ENCODE assay signal across 1 cellular context in the genomic region with DNA sequence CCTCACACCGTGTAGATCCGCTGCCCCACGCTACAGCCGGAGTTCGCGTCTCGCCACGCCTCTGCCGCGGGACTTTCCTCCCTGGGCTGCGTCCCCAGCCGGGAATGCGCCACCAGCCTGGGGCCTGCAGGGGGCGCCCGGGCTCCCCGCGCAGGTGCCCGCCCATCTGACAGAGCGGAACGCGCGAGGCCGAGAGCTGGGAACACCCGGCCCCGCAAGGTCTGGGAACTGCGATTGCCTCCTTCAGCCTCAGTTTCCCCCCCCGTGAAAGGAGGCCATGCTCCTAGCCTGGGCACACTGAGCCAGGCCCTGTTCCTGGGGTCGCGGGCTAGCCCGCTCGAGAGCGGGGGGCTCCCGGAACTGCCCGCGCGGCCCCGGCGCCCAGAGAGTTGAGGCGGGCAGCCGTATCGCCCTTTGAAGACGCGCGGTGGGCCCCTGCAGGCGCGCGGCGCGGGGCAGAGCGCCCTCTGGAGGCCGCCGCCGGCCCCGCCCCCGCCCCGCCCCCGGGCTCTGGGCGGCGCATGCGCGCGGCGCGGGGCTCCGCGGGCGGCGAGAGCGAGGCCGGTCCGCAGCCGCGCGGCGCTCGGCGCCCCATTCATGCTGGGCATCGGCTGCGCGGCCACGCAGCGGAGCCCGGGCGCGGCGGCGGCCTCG.
TF ChIP-seq lines count a peak whose summit lies in the region.

A gene (plus strand): TSS at position 594 of the 654 bp plus-strand sequence. CDS start 5,479 bp downstream, outside the sequence.

TF ChIP-seq in HEK293, 187 proteins besides CTCF, POLR2A, EP300 and RAD21 (continued from another document and continues in another):
- TF ChIP-seq, protein P1, sequence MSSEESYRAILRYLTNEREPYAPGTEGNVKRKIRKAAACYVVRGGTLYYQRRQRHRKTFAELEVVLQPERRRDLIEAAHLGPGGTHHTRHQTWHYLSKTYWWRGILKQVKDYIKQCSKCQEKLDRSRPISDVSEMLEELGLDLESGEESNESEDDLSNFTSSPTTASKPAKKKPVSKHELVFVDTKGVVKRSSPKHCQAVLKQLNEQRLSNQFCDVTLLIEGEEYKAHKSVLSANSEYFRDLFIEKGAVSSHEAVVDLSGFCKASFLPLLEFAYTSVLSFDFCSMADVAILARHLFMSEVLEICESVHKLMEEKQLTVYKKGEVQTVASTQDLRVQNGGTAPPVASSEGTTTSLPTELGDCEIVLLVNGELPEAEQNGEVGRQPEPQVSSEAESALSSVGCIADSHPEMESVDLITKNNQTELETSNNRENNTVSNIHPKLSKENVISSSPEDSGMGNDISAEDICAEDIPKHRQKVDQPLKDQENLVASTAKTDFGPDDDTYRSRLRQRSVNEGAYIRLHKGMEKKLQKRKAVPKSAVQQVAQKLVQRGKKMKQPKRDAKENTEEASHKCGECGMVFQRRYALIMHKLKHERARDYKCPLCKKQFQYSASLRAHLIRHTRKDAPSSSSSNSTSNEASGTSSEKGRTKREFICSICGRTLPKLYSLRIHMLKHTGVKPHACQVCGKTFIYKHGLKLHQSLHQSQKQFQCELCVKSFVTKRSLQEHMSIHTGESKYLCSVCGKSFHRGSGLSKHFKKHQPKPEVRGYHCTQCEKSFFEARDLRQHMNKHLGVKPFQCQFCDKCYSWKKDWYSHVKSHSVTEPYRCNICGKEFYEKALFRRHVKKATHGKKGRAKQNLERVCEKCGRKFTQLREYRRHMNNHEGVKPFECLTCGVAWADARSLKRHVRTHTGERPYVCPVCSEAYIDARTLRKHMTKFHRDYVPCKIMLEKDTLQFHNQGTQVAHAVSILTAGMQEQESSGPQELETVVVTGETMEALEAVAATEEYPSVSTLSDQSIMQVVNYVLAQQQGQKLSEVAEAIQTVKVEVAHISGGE (tag by site-specific recombination; conservative IDR thresholded peaks at IDR 0.05; ENCODE audit: low read depth) = peak; percentile 66
- TF ChIP-seq REPIN1 (tag by site-specific recombination; IDR thresholded peaks at IDR 0.05; ENCODE audit: low read depth) (peak; percentile 35; the same call in 1 of the 2 replicates), ZNF837 (tag by site-specific recombination; IDR thresholded peaks at IDR 0.05) (no peak), ZBTB17 (tag by site-specific recombination; IDR thresholded peaks at IDR 0.05) (peak; percentile 61), ZNF350 (tag by site-specific recombination; IDR thresholded peaks at IDR 0.05) (no peak), GLI4 (tag by site-specific recombination; IDR thresholded peaks at IDR 0.05) (no peak), ZNF624 (tag by site-specific recombination; IDR thresholded peaks at IDR 0.05) (no peak), ZBTB48 (tag by site-specific recombination; IDR thresholded peaks at IDR 0.05) (peak; percentile 44; the same call in 1 of the 2 replicates), ZNF394 (tag by site-specific recombination; IDR thresholded peaks at IDR 0.05; ENCODE audit: borderline replicate concordance) (peak; percentile 43; the same call in 1 of the 2 replicates), HOXD13 (CRISPR knock-in tag; IDR thresholded peaks at IDR 0.05; ENCODE audit: borderline replicate concordance) (no peak), IKZF3 (tag by site-specific recombination; IDR thresholded peaks at IDR 0.05) (no peak), SETDB1 (IDR thresholded peaks at IDR 0.05; ENCODE audit: insufficient read length, low read length) (peak; percentile 52), WT1 (tag by site-specific recombination; IDR thresholded peaks at IDR 0.05) (0 out of 2 replicates have a peak, but pooled peaks have one; percentile 45), BCL11A (tag by site-specific recombination; IDR thresholded peaks at IDR 0.05; ENCODE audit: low read depth) (peak; percentile 38; the same call in 1 of the 2 replicates), ZNF555 (tag by site-specific recombination; conservative IDR thresholded peaks at IDR 0.05) (no peak), ZNF530 (tag by site-specific recombination; IDR thresholded peaks at IDR 0.05; ENCODE audit: low read depth) (no peak), YY1 (tag by site-specific recombination; IDR thresholded peaks at IDR 0.05) (peak; percentile 54; the same call in 1 of the 2 replicates), ZBTB7A (tag by site-specific recombination; IDR thresholded peaks at IDR 0.05; ENCODE audit: low read depth) (peak; percentile 89), MZF1 (tag by site-specific recombination; IDR thresholded peaks at IDR 0.05; ENCODE audit: borderline replicate concordance) (no peak), KLF8 (tag by site-specific recombination; IDR thresholded peaks at IDR 0.05) (peak; percentile 80), ZNF302 (tag by site-specific recombination; IDR thresholded peaks at IDR 0.05; ENCODE audit: low read depth) (no peak), EGR2 (tag by site-specific recombination; IDR thresholded peaks at IDR 0.05; ENCODE audit: low read depth) (no peak), ZNF335 (tag by site-specific recombination; conservative IDR thresholded peaks at IDR 0.05) (peak; percentile 75), OSR2 (tag by site-specific recombination; IDR thresholded peaks at IDR 0.05) (no peak), ZNF211 (tag by site-specific recombination; IDR thresholded peaks at IDR 0.05; ENCODE audit: low read depth) (no peak), ZSCAN16 (tag by site-specific recombination; IDR thresholded peaks at IDR 0.05) (no peak), HOXA7 (CRISPR knock-in tag; IDR thresholded peaks at IDR 0.05; ENCODE audit: borderline replicate concordance) (no peak), GLIS1 (tag by site-specific recombination; IDR thresholded peaks at IDR 0.05) (peak; percentile 62), ZNF785 (tag by site-specific recombination; IDR thresholded peaks at IDR 0.05) (peak; percentile 82; the same call in 1 of the 2 replicates), GFI1B (tag by site-specific recombination; IDR thresholded peaks at IDR 0.05) (no peak), ZNF24 (tag by site-specific recombination; IDR thresholded peaks at IDR 0.05) (peak; percentile 82; the same call in 1 of the 2 replicates)
- TF ChIP-seq, protein P2, sequence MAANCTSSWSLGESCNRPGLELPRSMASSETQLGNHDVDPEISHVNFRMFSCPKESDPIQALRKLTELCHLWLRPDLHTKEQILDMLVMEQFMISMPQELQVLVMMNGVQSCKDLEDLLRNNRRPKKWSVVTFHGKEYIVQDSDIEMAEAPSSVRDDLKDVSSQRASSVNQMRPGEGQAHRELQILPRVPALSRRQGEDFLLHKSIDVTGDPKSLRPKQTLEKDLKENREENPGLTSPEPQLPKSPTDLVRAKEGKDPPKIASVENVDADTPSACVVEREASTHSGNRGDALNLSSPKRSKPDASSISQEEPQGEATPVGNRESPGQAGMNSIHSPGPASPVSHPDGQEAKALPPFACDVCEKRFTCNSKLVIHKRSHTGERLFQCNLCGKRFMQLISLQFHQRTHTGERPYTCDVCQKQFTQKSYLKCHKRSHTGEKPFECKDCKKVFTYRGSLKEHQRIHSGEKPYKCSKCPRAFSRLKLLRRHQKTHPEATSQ (tag by site-specific recombination; IDR thresholded peaks at IDR 0.05) = peak; percentile 98
- TF ChIP-seq, protein P3, sequence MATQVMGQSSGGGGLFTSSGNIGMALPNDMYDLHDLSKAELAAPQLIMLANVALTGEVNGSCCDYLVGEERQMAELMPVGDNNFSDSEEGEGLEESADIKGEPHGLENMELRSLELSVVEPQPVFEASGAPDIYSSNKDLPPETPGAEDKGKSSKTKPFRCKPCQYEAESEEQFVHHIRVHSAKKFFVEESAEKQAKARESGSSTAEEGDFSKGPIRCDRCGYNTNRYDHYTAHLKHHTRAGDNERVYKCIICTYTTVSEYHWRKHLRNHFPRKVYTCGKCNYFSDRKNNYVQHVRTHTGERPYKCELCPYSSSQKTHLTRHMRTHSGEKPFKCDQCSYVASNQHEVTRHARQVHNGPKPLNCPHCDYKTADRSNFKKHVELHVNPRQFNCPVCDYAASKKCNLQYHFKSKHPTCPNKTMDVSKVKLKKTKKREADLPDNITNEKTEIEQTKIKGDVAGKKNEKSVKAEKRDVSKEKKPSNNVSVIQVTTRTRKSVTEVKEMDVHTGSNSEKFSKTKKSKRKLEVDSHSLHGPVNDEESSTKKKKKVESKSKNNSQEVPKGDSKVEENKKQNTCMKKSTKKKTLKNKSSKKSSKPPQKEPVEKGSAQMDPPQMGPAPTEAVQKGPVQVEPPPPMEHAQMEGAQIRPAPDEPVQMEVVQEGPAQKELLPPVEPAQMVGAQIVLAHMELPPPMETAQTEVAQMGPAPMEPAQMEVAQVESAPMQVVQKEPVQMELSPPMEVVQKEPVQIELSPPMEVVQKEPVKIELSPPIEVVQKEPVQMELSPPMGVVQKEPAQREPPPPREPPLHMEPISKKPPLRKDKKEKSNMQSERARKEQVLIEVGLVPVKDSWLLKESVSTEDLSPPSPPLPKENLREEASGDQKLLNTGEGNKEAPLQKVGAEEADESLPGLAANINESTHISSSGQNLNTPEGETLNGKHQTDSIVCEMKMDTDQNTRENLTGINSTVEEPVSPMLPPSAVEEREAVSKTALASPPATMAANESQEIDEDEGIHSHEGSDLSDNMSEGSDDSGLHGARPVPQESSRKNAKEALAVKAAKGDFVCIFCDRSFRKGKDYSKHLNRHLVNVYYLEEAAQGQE (tag by site-specific recombination; IDR thresholded peaks at IDR 0.05) = no peak
- TF ChIP-seq, protein P4, sequence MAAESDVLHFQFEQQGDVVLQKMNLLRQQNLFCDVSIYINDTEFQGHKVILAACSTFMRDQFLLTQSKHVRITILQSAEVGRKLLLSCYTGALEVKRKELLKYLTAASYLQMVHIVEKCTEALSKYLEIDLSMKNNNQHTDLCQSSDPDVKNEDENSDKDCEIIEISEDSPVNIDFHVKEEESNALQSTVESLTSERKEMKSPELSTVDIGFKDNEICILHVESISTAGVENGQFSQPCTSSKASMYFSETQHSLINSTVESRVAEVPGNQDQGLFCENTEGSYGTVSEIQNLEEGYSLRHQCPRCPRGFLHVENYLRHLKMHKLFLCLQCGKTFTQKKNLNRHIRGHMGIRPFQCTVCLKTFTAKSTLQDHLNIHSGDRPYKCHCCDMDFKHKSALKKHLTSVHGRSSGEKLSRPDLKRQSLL (tag by site-specific recombination; IDR thresholded peaks at IDR 0.05) = 0 out of 2 replicates have a peak, but pooled peaks have one; percentile 40
- TF ChIP-seq, protein P5, sequence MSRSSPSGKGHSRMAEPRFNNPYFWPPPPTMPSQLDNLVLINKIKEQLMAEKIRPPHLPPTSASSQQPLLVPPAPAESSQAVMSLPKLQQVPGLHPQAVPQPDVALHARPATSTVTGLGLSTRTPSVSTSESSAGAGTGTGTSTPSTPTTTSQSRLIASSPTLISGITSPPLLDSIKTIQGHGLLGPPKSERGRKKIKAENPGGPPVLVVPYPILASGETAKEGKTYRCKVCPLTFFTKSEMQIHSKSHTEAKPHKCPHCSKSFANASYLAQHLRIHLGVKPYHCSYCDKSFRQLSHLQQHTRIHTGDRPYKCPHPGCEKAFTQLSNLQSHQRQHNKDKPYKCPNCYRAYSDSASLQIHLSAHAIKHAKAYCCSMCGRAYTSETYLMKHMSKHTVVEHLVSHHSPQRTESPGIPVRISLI (tag by site-specific recombination; IDR thresholded peaks at IDR 0.05) = no peak
- TF ChIP-seq, protein P6, sequence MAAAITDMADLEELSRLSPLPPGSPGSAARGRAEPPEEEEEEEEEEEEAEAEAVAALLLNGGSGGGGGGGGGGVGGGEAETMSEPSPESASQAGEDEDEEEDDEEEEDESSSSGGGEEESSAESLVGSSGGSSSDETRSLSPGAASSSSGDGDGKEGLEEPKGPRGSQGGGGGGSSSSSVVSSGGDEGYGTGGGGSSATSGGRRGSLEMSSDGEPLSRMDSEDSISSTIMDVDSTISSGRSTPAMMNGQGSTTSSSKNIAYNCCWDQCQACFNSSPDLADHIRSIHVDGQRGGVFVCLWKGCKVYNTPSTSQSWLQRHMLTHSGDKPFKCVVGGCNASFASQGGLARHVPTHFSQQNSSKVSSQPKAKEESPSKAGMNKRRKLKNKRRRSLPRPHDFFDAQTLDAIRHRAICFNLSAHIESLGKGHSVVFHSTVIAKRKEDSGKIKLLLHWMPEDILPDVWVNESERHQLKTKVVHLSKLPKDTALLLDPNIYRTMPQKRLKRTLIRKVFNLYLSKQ (tag by site-specific recombination; IDR thresholded peaks at IDR 0.05; ENCODE audit: borderline replicate concordance) = no peak
- TF ChIP-seq, protein P7, sequence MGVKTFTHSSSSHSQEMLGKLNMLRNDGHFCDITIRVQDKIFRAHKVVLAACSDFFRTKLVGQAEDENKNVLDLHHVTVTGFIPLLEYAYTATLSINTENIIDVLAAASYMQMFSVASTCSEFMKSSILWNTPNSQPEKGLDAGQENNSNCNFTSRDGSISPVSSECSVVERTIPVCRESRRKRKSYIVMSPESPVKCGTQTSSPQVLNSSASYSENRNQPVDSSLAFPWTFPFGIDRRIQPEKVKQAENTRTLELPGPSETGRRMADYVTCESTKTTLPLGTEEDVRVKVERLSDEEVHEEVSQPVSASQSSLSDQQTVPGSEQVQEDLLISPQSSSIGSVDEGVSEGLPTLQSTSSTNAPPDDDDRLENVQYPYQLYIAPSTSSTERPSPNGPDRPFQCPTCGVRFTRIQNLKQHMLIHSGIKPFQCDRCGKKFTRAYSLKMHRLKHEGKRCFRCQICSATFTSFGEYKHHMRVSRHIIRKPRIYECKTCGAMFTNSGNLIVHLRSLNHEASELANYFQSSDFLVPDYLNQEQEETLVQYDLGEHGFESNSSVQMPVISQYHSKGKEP (tag by site-specific recombination; IDR thresholded peaks at IDR 0.05) = no peak
- TF ChIP-seq, protein P8, sequence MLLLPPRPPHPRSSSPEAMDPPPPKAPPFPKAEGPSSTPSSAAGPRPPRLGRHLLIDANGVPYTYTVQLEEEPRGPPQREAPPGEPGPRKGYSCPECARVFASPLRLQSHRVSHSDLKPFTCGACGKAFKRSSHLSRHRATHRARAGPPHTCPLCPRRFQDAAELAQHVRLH (tag by site-specific recombination; IDR thresholded peaks at IDR 0.05) = peak; percentile 88
- TF ChIP-seq, protein P9, sequence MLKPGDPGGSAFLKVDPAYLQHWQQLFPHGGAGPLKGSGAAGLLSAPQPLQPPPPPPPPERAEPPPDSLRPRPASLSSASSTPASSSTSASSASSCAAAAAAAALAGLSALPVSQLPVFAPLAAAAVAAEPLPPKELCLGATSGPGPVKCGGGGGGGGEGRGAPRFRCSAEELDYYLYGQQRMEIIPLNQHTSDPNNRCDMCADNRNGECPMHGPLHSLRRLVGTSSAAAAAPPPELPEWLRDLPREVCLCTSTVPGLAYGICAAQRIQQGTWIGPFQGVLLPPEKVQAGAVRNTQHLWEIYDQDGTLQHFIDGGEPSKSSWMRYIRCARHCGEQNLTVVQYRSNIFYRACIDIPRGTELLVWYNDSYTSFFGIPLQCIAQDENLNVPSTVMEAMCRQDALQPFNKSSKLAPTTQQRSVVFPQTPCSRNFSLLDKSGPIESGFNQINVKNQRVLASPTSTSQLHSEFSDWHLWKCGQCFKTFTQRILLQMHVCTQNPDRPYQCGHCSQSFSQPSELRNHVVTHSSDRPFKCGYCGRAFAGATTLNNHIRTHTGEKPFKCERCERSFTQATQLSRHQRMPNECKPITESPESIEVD (tag by site-specific recombination; IDR thresholded peaks at IDR 0.05) = no peak
- TF ChIP-seq, protein P10, sequence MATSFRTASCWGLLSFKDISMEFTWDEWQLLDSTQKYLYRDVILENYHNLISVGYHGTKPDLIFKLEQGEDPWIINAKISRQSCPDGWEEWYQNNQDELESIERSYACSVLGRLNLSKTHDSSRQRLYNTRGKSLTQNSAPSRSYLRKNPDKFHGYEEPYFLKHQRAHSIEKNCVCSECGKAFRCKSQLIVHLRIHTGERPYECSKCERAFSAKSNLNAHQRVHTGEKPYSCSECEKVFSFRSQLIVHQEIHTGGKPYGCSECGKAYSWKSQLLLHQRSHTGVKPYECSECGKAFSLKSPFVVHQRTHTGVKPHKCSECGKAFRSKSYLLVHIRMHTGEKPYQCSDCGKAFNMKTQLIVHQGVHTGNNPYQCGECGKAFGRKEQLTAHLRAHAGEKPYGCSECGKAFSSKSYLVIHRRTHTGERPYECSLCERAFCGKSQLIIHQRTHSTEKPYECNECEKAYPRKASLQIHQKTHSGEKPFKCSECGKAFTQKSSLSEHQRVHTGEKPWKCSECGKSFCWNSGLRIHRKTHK (tag by site-specific recombination; IDR thresholded peaks at IDR 0.05) = no peak
